In genomic region chr19:39246951-39247669, GRCh38 we compare ENCODE assay signal across 10 cellular contexts. TPM values are rescaled to one million over a fixed set of nuclear protein-coding genes. Genes with fewer than 3 reads are reported as not detected.
A peak's percentile ranks its signal among the peaks of the same experiment; 100 is the strongest.
DNase-seq lines count a peak whose midpoint lies in the region; ATAC-seq and TF ChIP-seq lines count a peak whose summit lies in the region.
"Had no signal": no experiment of that assay in that cellular context is flagged by ENCODE, and none has a peak within 500 bp of the region (broad histone marks: within the 10 kb centered on the region; RNA-seq: fewer than 3 reads in every experiment).

No MANE protein-coding gene starts in this region.

- H3K27me3 ChIP-seq in CD4-positive, alpha-beta T cell (ENCODE audit: control insufficient read depth, insufficient read depth, low read length): peaks cover 8% of the 10 kb centered on the region
- peaks cover 22 to 56% (median 55%) of the 10 kb centered on the region in 3 donors for H3K27me3 ChIP-seq in sigmoid colon

- H3K4me3 ChIP-seq in coronary artery (peak overlapping the region; percentile 57), sigmoid colon (peak overlapping the region in 2 of 4 donors; percentile 20 to 21)
- H3K4me3 ChIP-seq: cardiac muscle cell, PC-9 had no signal

- intact Hi-C loops in CD4-positive, alpha-beta T cell (cut with DNase I, micrococcal nuclease): no loop called here
- intact Hi-C loops in sigmoid colon (cut with DNase I): no loop called here

- POLR2A ChIA-PET in CD4-positive, alpha-beta T cell (lab: Charles Lee): interaction anchor here (0.6 kb wide), 1 partner anchor 9 kb away, joined by 3 read pairs; no protein-coding TSS in a partner anchor
- POLR2A ChIA-PET in naive thymus-derived CD8-positive, alpha-beta T cell (lab: Charles Lee): interaction anchor here (0.5 to 1.3 kb wide), 2 partner anchors 9 to 19 kb away, joined by 4 to 13 read pairs; no protein-coding TSS in a partner anchor

- no peaks in the 10 kb centered on the region for H3K9me3 ChIP-seq in CD4-positive, alpha-beta T cell (ENCODE audit: control insufficient read depth, low read length)
- H3K9me3 ChIP-seq in sigmoid colon: no peaks in the 10 kb centered on the region

- no peak for TF ChIP-seq EP300 in sigmoid colon (IDR thresholded peaks at IDR 0.05)

- peak; percentile 26 for ATAC-seq in CD4-positive, alpha-beta T cell (ENCODE audit: poor library complexity)
- ATAC-seq in naive thymus-derived CD8-positive, alpha-beta T cell: peak; percentile 57 to 84
- ATAC-seq in GM18868 (IDR thresholded peaks at IDR 0.05; ENCODE audit: unreplicated experiment): no peak

- H3K9me3 Mint-ChIP-seq in CD4-positive, alpha-beta T cell: no peaks in the 10 kb centered on the region
- H3K9me3 Mint-ChIP-seq in naive thymus-derived CD8-positive, alpha-beta T cell: no peaks in the 10 kb centered on the region

- 25 to 29% methylated on average over 42 of the region's 42 CpGs for WGBS in sigmoid colon, 2 donors

- H3K27ac Mint-ChIP-seq in CD4-positive, alpha-beta T cell: no peak overlapping the region
- peak overlapping the region in 2 of 10 donors; percentile 36 to 40 for H3K27ac Mint-ChIP-seq in naive thymus-derived CD8-positive, alpha-beta T cell

- H3K4me3 Mint-ChIP-seq in CD4-positive, alpha-beta T cell: peak overlapping the region; percentile 4
- peak overlapping the region in 8 of 10 donors; percentile 48 to 70 (median 58) for H3K4me3 Mint-ChIP-seq in naive thymus-derived CD8-positive, alpha-beta T cell

- peaks cover 3% of the 10 kb centered on the region for H3K4me1 Mint-ChIP-seq in CD4-positive, alpha-beta T cell (ENCODE audit: low read depth)
- peaks cover 0 to 6% (median 0%) of the 10 kb centered on the region in 4 donors for H3K4me1 Mint-ChIP-seq in naive thymus-derived CD8-positive, alpha-beta T cell

- H3K4me1 ChIP-seq in sigmoid colon: peaks cover 0 to 15% (median 12%) of the 10 kb centered on the region in 4 donors

- CTCF ChIA-PET in CD4-positive, alpha-beta T cell (lab: Charles Lee): no interaction called here

- TF ChIP-seq POLR2A in sigmoid colon (IDR thresholded peaks at IDR 0.05): no peak

- H3K27me3 Mint-ChIP-seq in CD4-positive, alpha-beta T cell: peaks cover 13% of the 10 kb centered on the region
- peaks cover 2 to 14% (median 4%) of the 10 kb centered on the region in 5 donors for H3K27me3 Mint-ChIP-seq in naive thymus-derived CD8-positive, alpha-beta T cell

- peak in 2 of 10 experiments; percentile 26 to 34 for DNase-seq in CD4-positive, alpha-beta T cell
- DNase-seq in NCI-H1930 (lab: John Stamatoyannopoulos, UW) (peak; percentile 29 to 41), coronary artery (ENCODE audit: low spot score) (no peak), GM03348 (ENCODE audit: low spot score) (no peak), HCEC 1CT (no peak), sigmoid colon (no peak)
- DNase-seq in naive thymus-derived CD8-positive, alpha-beta T cell: peak in 6 of 10 donors; percentile 17 to 68 (median 30)

- no peaks in the 10 kb centered on the region for H3K36me3 Mint-ChIP-seq in CD4-positive, alpha-beta T cell (ENCODE audit: low read depth)
- H3K36me3 Mint-ChIP-seq in naive thymus-derived CD8-positive, alpha-beta T cell: no peaks in the 10 kb centered on the region

- no peaks in the 10 kb centered on the region for H3K36me3 ChIP-seq in sigmoid colon
- H3K36me3 ChIP-seq: cardiac muscle cell had no signal

- no peak overlapping the region for H3K27ac ChIP-seq in CD4-positive, alpha-beta T cell (ENCODE audit: low read depth, low read length)
- H3K27ac ChIP-seq in coronary artery: no peak overlapping the region
- no peak overlapping the region for H3K27ac ChIP-seq in sigmoid colon
- H3K27ac ChIP-seq: cardiac muscle cell, PC-9 had no signal

- TF ChIP-seq CTCF in CD4-positive, alpha-beta T cell (IDR thresholded peaks at IDR 0.05): no peak
- TF ChIP-seq CTCF in coronary artery (IDR thresholded peaks at IDR 0.05) (no peak), sigmoid colon (IDR thresholded peaks at IDR 0.05) (no peak)

RNA-seq across cellular contexts. Expression of gene IFNL4, which starts 1.5 kb away (rescaled TPM):
- not detected for total RNA-seq in CD4-positive, alpha-beta T cell
- not detected for total RNA-seq in naive thymus-derived CD8-positive, alpha-beta T cell
- polyA plus RNA-seq in naive thymus-derived CD8-positive, alpha-beta T cell: under 1 TPM in 2 of 3 donors, not detected in 1; 0.11 to 0.17 TPM
- not detected for total RNA-seq in sigmoid colon
- polyA plus RNA-seq in sigmoid colon: not detected
- total RNA-seq: cardiac muscle cell, PC-9 had no signal
- polyA plus RNA-seq: cardiac muscle cell had no signal

RNA-seq across cellular contexts. Expression of gene IFNL3, which starts 2.3 kb away (rescaled TPM):
- not detected for total RNA-seq in CD4-positive, alpha-beta T cell
- total RNA-seq in naive thymus-derived CD8-positive, alpha-beta T cell: not detected
- not detected for polyA plus RNA-seq in naive thymus-derived CD8-positive, alpha-beta T cell
- not detected for total RNA-seq in sigmoid colon
- under 1 TPM in 1 of 3 donors, not detected in 2; 0.22 TPM for polyA plus RNA-seq in sigmoid colon
- total RNA-seq: cardiac muscle cell, PC-9 had no signal
- polyA plus RNA-seq: cardiac muscle cell had no signal

RNA-seq across cellular contexts. Expression of gene IFNL2, which starts 21.1 kb away (rescaled TPM):
- not detected for total RNA-seq in CD4-positive, alpha-beta T cell
- not detected for total RNA-seq in naive thymus-derived CD8-positive, alpha-beta T cell
- polyA plus RNA-seq in naive thymus-derived CD8-positive, alpha-beta T cell: not detected
- total RNA-seq in sigmoid colon: not detected
- polyA plus RNA-seq in sigmoid colon: not detected
- total RNA-seq: cardiac muscle cell, PC-9 had no signal
- polyA plus RNA-seq: cardiac muscle cell had no signal

RNA-seq across cellular contexts. Expression of gene SYCN, which starts 43.0 kb away (rescaled TPM):
- not detected for total RNA-seq in CD4-positive, alpha-beta T cell
- total RNA-seq in naive thymus-derived CD8-positive, alpha-beta T cell: not detected
- not detected for polyA plus RNA-seq in naive thymus-derived CD8-positive, alpha-beta T cell
- not detected for total RNA-seq in sigmoid colon
- polyA plus RNA-seq in sigmoid colon: not detected
- total RNA-seq: cardiac muscle cell, PC-9 had no signal
- polyA plus RNA-seq: cardiac muscle cell had no signal

RNA-seq across cellular contexts. Expression of gene IFNL1, which starts 49.1 kb away (rescaled TPM):
- total RNA-seq in CD4-positive, alpha-beta T cell: not detected
- total RNA-seq in naive thymus-derived CD8-positive, alpha-beta T cell: not detected
- under 1 TPM in 1 of 3 donors, not detected in 2; 0.65 TPM for polyA plus RNA-seq in naive thymus-derived CD8-positive, alpha-beta T cell
- total RNA-seq in sigmoid colon: not detected
- under 1 TPM in 1 of 3 donors, not detected in 2; 0.09 TPM for polyA plus RNA-seq in sigmoid colon
- total RNA-seq: cardiac muscle cell, PC-9 had no signal
- polyA plus RNA-seq: cardiac muscle cell had no signal

Comparison
In these comparisons a context has a peak if more than half of its experiments do, and no peak if none do; other contexts are left out.
1. DNase-seq: peak in NCI-H1930 (2 of 2) and naive thymus-derived CD8-positive, alpha-beta T cell (6 of 10); none in coronary artery (single experiment), GM03348 (single experiment), HCEC 1CT (single experiment) and sigmoid colon (single experiment).